Comparison of ENCODE assay signal across 20 cellular contexts in genomic region chr1:197544553-197544952, GRCh38.
A peak's percentile ranks its signal among the peaks of the same experiment; 100 is the strongest.
DNase-seq lines count a peak whose midpoint lies in the region; ATAC-seq and TF ChIP-seq lines count a peak whose summit lies in the region.
"Had no signal": no experiment of that assay in that cellular context is flagged by ENCODE, and none has a peak within 500 bp of the region (broad histone marks: within the 10 kb centered on the region; RNA-seq: fewer than 3 reads in every experiment).

No MANE protein-coding gene starts in this region.

- no peak for ATAC-seq in activated naive CD4-positive, alpha-beta T cell treated with anti-CD3 and anti-CD28 coated beads, Interleukin-2, amount 50 U/mL, for 72 hours
- no peak for ATAC-seq in HG02981 (IDR thresholded peaks at IDR 0.05; ENCODE audit: unreplicated experiment)
- ATAC-seq: A549, GM12878 had no signal

- H3K36me3 ChIP-seq in HEK293 (ENCODE audit: control insufficient read depth in 2 of 2, insufficient read depth in 1 of 2, low read length in 2 of 2) = no peaks in the 10 kb centered on the region
- H3K36me3 ChIP-seq: BLaER1 treated with 17β-estradiol and CSF1 and Interleukin-3, amounts not matched to agents 10 nM and 100 nM had no signal

- in situ Hi-C loops in G401 (cut with HindIII; ENCODE audit: low sequenced_read_pairs) = no loop called here

- POLR2A ChIA-PET in HEK293 (lab: Yijun Ruan, JAX) = no interaction called here
- POLR2A ChIA-PET in activated CD4-positive, alpha-beta memory T cell treated with anti-CD3 and anti-CD28 coated beads, Interleukin-2, amount 10 ng/mL, durations not matched to agents 7 days and 5 days (lab: Charles Lee) = interaction anchor here (0.7 kb wide), 1 partner anchor 106 kb away, joined by 3 read pairs; no protein-coding TSS in a partner anchor

- peaks cover 4% of the 10 kb centered on the region for H3K36me3 Mint-ChIP-seq in activated naive CD4-positive, alpha-beta T cell treated with anti-CD3 and anti-CD28 coated beads, Interleukin-2, amount 10 ng/mL, durations not matched to agents 7 days and 5 days
- H3K36me3 Mint-ChIP-seq in activated naive CD4-positive, alpha-beta T cell treated with anti-CD3 and anti-CD28 coated beads, Interleukin-2, amount 50 U/mL, for 72 hours = no peaks in the 10 kb centered on the region
- H3K36me3 Mint-ChIP-seq in dendritic cell treated with granulocyte-macrophage colony-stimulating factor and Interleukin-4, amounts not matched to agents 40 ng/mL and 50 ng/mL, for 4 days (ENCODE audit: low read depth) = peaks cover 30% of the 10 kb centered on the region
- peaks cover 6% of the 10 kb centered on the region for H3K36me3 Mint-ChIP-seq in activated CD4-positive, alpha-beta memory T cell treated with anti-CD3 and anti-CD28 coated beads, Interleukin-2, amount 10 ng/mL, durations not matched to agents 7 days and 5 days (ENCODE audit: low read depth)

- peak overlapping the region; percentile 11 for H3K27ac Mint-ChIP-seq in activated naive CD4-positive, alpha-beta T cell treated with anti-CD3 and anti-CD28 coated beads, Interleukin-2, amount 10 ng/mL, durations not matched to agents 7 days and 5 days
- no peak overlapping the region for H3K27ac Mint-ChIP-seq in activated naive CD4-positive, alpha-beta T cell treated with anti-CD3 and anti-CD28 coated beads, Interleukin-2, amount 50 U/mL, for 72 hours
- H3K27ac Mint-ChIP-seq in dendritic cell treated with granulocyte-macrophage colony-stimulating factor and Interleukin-4, amounts not matched to agents 40 ng/mL and 50 ng/mL, for 4 days = peak overlapping the region; percentile 3
- H3K27ac Mint-ChIP-seq in activated CD4-positive, alpha-beta memory T cell treated with anti-CD3 and anti-CD28 coated beads, Interleukin-2, amount 10 ng/mL, durations not matched to agents 7 days and 5 days = no peak overlapping the region
- H3K27ac Mint-ChIP-seq: B cell; CD4-positive, alpha-beta memory T cell; CD4-positive, CD25-positive, alpha-beta regulatory T cell had no signal

- CTCF ChIA-PET in activated naive CD4-positive, alpha-beta T cell treated with anti-CD3 and anti-CD28 coated beads, Interleukin-2, amount 10 ng/mL, durations not matched to agents 7 days and 5 days (lab: Charles Lee) = no interaction called here
- CTCF ChIA-PET in HEK293 (lab: Yijun Ruan, JAX) = no interaction called here
- CTCF ChIA-PET in activated CD4-positive, alpha-beta memory T cell treated with anti-CD3 and anti-CD28 coated beads, Interleukin-2, amount 10 ng/mL, durations not matched to agents 7 days and 5 days (lab: Charles Lee) = no interaction called here

- TF ChIP-seq CTCF in HEK293 (tag by site-specific recombination; IDR thresholded peaks at IDR 0.05) = no peak

- H3K9me3 Mint-ChIP-seq in activated naive CD4-positive, alpha-beta T cell treated with anti-CD3 and anti-CD28 coated beads, Interleukin-2, amount 10 ng/mL, durations not matched to agents 7 days and 5 days = no peaks in the 10 kb centered on the region
- H3K9me3 Mint-ChIP-seq in activated naive CD4-positive, alpha-beta T cell treated with anti-CD3 and anti-CD28 coated beads, Interleukin-2, amount 50 U/mL, for 72 hours = no peaks in the 10 kb centered on the region
- peaks cover 13% of the 10 kb centered on the region for H3K9me3 Mint-ChIP-seq in dendritic cell treated with granulocyte-macrophage colony-stimulating factor and Interleukin-4, amounts not matched to agents 40 ng/mL and 50 ng/mL, for 4 days
- H3K9me3 Mint-ChIP-seq in activated CD4-positive, alpha-beta memory T cell treated with anti-CD3 and anti-CD28 coated beads, Interleukin-2, amount 10 ng/mL, durations not matched to agents 7 days and 5 days = no peaks in the 10 kb centered on the region
- H3K9me3 Mint-ChIP-seq: CD4-positive, alpha-beta memory T cell; CD4-positive, CD25-positive, alpha-beta regulatory T cell had no signal

- intact Hi-C loops in dendritic cell treated with granulocyte-macrophage colony-stimulating factor and Interleukin-4, amounts not matched to agents 40 ng/mL and 50 ng/mL, for 4 days (cut with micrococcal nuclease) = no loop called here

- H3K4me1 Mint-ChIP-seq in activated naive CD4-positive, alpha-beta T cell treated with anti-CD3 and anti-CD28 coated beads, Interleukin-2, amount 10 ng/mL, durations not matched to agents 7 days and 5 days = no peaks in the 10 kb centered on the region
- H3K4me1 Mint-ChIP-seq in dendritic cell treated with granulocyte-macrophage colony-stimulating factor and Interleukin-4, amounts not matched to agents 40 ng/mL and 50 ng/mL, for 4 days (ENCODE audit: low read depth) = peaks cover 6% of the 10 kb centered on the region
- H3K4me1 Mint-ChIP-seq in activated CD4-positive, alpha-beta memory T cell treated with anti-CD3 and anti-CD28 coated beads, Interleukin-2, amount 10 ng/mL, durations not matched to agents 7 days and 5 days = no peaks in the 10 kb centered on the region
- H3K4me1 Mint-ChIP-seq: B cell had no signal

- no peaks in the 10 kb centered on the region for H3K27me3 Mint-ChIP-seq in activated naive CD4-positive, alpha-beta T cell treated with anti-CD3 and anti-CD28 coated beads, Interleukin-2, amount 10 ng/mL, durations not matched to agents 7 days and 5 days
- H3K27me3 Mint-ChIP-seq in dendritic cell treated with granulocyte-macrophage colony-stimulating factor and Interleukin-4, amounts not matched to agents 40 ng/mL and 50 ng/mL, for 4 days = no peaks in the 10 kb centered on the region
- H3K27me3 Mint-ChIP-seq in activated CD4-positive, alpha-beta memory T cell treated with anti-CD3 and anti-CD28 coated beads, Interleukin-2, amount 10 ng/mL, durations not matched to agents 7 days and 5 days = no peaks in the 10 kb centered on the region
- H3K27me3 Mint-ChIP-seq: B cell; CD4-positive, alpha-beta memory T cell; CD4-positive, CD25-positive, alpha-beta regulatory T cell had no signal

- H3K4me3 ChIP-seq in HEK293 (ENCODE audit: low read depth, low read length) = no peak overlapping the region
- H3K4me3 ChIP-seq: A549; BLaER1 treated with 17β-estradiol and CSF1 and Interleukin-3, amounts not matched to agents 10 nM and 100 nM; GM12878 had no signal

- no peaks in the 10 kb centered on the region for H3K9me3 ChIP-seq in HEK293 (ENCODE audit: control insufficient read depth, insufficient read depth, low read depth, low read length)
- H3K9me3 ChIP-seq: A549 had no signal

- no peaks in the 10 kb centered on the region for H3K4me1 ChIP-seq in HEK293 (ENCODE audit: control insufficient read depth, insufficient read depth, low read length)
- H3K4me1 ChIP-seq: A549; BLaER1 treated with 17β-estradiol and CSF1 and Interleukin-3, amounts not matched to agents 10 nM and 100 nM had no signal

- H3K27ac ChIP-seq in HEK293 (ENCODE audit: extremely low read depth, low read depth, low read length) = no peak overlapping the region
- H3K27ac ChIP-seq: 22Rv1; A549; BLaER1 treated with 17β-estradiol and CSF1 and Interleukin-3, amounts not matched to agents 10 nM and 100 nM; C4-2B had no signal

- no peak overlapping the region for H3K4me3 Mint-ChIP-seq in activated naive CD4-positive, alpha-beta T cell treated with anti-CD3 and anti-CD28 coated beads, Interleukin-2, amount 10 ng/mL, durations not matched to agents 7 days and 5 days
- no peak overlapping the region for H3K4me3 Mint-ChIP-seq in dendritic cell treated with granulocyte-macrophage colony-stimulating factor and Interleukin-4, amounts not matched to agents 40 ng/mL and 50 ng/mL, for 4 days
- H3K4me3 Mint-ChIP-seq in activated CD4-positive, alpha-beta memory T cell treated with anti-CD3 and anti-CD28 coated beads, Interleukin-2, amount 10 ng/mL, durations not matched to agents 7 days and 5 days = no peak overlapping the region
- H3K4me3 Mint-ChIP-seq: B cell; CD4-positive, CD25-positive, alpha-beta regulatory T cell; CD8-positive, alpha-beta memory T cell had no signal

- no peak for DNase-seq in activated naive CD4-positive, alpha-beta T cell treated with anti-CD3 and anti-CD28 coated beads, Interleukin-2, amount 10 ng/mL, durations not matched to agents 7 days and 5 days
- no peak for DNase-seq in activated naive CD4-positive, alpha-beta T cell treated with anti-CD3 and anti-CD28 coated beads, Interleukin-2, amount 50 U/mL, for 72 hours (ENCODE audit: low spot score in 2 of 2)
- no peak for DNase-seq in G401 (ENCODE audit: low spot score)
- DNase-seq in activated CD4-positive, alpha-beta memory T cell treated with anti-CD3 and anti-CD28 coated beads, Interleukin-2, amount 10 ng/mL, durations not matched to agents 7 days and 5 days = no peak
- DNase-seq: AML-193; CD4-positive, alpha-beta memory T cell; CD4-positive, CD25-positive, alpha-beta regulatory T cell; CD8-positive, alpha-beta memory T cell; COR-L47; DMS79 treated with DMSO at 0.1 percent for 48 hours; GDM1 had no signal

TF ChIP-seq in HEK293, 187 proteins besides CTCF, POLR2A, EP300 and RAD21:
- TF ChIP-seq MYNN (tag by site-specific recombination; IDR thresholded peaks at IDR 0.05; ENCODE audit: borderline replicate concordance) (no peak), HOXC10 (CRISPR knock-in tag; IDR thresholded peaks at IDR 0.05) (no peak), ZNF513 (tag by site-specific recombination; IDR thresholded peaks at IDR 0.05) (peak; percentile 99), ZNF114 (tag by site-specific recombination; IDR thresholded peaks at IDR 0.05) (no peak), REPIN1 (tag by site-specific recombination; IDR thresholded peaks at IDR 0.05; ENCODE audit: low read depth) (no peak)
TF ChIP-seq in HEK293: peak in this region for 1.

Comparison
In these comparisons a context has a peak if more than half of its experiments do, and no peak if none do; other contexts are left out.
1. H3K27ac Mint-ChIP-seq: peak in activated naive CD4-positive, alpha-beta T cell treated with anti-CD3 and anti-CD28 coated beads, Interleukin-2, amount 10 ng/mL, durations not matched to agents 7 days and 5 days (single experiment) and dendritic cell treated with granulocyte-macrophage colony-stimulating factor and Interleukin-4, amounts not matched to agents 40 ng/mL and 50 ng/mL, for 4 days (single experiment); none in activated naive CD4-positive, alpha-beta T cell treated with anti-CD3 and anti-CD28 coated beads, Interleukin-2, amount 50 U/mL, for 72 hours (0 of 2) and activated CD4-positive, alpha-beta memory T cell treated with anti-CD3 and anti-CD28 coated beads, Interleukin-2, amount 10 ng/mL, durations not matched to agents 7 days and 5 days (single experiment).